ENCODE assay signal across 1 cellular context in the genomic region with DNA sequence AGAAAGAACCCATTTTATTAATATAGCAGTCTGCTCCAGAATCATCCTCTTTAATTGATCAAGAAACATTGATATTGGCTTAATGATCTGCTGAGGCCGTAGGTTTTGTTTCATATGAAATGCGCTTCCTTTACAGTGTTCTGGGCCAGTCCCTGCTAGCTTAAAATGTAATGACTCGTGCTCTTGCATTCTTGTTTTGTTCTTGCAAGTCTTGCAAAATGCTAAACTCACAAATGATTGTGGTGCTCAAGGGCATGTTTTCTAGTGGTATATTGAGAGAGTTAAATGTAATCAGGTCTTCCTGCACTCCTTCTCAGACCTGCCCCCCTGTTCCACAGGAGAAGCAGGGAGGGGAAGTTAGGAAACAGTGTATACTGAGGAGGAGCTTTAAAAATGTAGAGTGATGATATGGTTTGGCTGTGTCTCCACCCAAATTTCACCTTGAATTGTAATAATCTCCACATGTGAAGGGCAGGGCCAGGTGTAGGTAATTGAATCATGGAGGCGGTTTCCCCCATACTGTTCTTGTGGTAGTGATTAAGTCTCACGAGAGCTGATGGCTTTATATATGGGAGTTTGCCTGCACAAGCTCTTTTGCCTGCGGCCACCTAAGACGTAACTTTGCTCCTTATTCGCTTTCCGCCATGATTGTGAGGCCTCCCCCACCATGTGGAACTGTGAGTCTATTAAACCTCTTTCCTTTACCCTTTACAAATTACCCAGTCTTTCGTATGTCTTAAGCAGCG.
TF ChIP-seq lines count a peak whose summit lies in the region.

No MANE protein-coding gene starts in this region.

TF ChIP-seq in GM23338, 12 proteins besides CTCF, POLR2A, EP300 and RAD21 (continued from another document):
- TF ChIP-seq, protein P1, sequence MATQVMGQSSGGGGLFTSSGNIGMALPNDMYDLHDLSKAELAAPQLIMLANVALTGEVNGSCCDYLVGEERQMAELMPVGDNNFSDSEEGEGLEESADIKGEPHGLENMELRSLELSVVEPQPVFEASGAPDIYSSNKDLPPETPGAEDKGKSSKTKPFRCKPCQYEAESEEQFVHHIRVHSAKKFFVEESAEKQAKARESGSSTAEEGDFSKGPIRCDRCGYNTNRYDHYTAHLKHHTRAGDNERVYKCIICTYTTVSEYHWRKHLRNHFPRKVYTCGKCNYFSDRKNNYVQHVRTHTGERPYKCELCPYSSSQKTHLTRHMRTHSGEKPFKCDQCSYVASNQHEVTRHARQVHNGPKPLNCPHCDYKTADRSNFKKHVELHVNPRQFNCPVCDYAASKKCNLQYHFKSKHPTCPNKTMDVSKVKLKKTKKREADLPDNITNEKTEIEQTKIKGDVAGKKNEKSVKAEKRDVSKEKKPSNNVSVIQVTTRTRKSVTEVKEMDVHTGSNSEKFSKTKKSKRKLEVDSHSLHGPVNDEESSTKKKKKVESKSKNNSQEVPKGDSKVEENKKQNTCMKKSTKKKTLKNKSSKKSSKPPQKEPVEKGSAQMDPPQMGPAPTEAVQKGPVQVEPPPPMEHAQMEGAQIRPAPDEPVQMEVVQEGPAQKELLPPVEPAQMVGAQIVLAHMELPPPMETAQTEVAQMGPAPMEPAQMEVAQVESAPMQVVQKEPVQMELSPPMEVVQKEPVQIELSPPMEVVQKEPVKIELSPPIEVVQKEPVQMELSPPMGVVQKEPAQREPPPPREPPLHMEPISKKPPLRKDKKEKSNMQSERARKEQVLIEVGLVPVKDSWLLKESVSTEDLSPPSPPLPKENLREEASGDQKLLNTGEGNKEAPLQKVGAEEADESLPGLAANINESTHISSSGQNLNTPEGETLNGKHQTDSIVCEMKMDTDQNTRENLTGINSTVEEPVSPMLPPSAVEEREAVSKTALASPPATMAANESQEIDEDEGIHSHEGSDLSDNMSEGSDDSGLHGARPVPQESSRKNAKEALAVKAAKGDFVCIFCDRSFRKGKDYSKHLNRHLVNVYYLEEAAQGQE (IDR thresholded peaks at IDR 0.05; ENCODE audit: unreplicated experiment), result no peak
- TF ChIP-seq, protein P2, sequence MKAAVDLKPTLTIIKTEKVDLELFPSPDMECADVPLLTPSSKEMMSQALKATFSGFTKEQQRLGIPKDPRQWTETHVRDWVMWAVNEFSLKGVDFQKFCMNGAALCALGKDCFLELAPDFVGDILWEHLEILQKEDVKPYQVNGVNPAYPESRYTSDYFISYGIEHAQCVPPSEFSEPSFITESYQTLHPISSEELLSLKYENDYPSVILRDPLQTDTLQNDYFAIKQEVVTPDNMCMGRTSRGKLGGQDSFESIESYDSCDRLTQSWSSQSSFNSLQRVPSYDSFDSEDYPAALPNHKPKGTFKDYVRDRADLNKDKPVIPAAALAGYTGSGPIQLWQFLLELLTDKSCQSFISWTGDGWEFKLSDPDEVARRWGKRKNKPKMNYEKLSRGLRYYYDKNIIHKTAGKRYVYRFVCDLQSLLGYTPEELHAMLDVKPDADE (IDR thresholded peaks at IDR 0.05), result no peak
- TF ChIP-seq, protein P3, sequence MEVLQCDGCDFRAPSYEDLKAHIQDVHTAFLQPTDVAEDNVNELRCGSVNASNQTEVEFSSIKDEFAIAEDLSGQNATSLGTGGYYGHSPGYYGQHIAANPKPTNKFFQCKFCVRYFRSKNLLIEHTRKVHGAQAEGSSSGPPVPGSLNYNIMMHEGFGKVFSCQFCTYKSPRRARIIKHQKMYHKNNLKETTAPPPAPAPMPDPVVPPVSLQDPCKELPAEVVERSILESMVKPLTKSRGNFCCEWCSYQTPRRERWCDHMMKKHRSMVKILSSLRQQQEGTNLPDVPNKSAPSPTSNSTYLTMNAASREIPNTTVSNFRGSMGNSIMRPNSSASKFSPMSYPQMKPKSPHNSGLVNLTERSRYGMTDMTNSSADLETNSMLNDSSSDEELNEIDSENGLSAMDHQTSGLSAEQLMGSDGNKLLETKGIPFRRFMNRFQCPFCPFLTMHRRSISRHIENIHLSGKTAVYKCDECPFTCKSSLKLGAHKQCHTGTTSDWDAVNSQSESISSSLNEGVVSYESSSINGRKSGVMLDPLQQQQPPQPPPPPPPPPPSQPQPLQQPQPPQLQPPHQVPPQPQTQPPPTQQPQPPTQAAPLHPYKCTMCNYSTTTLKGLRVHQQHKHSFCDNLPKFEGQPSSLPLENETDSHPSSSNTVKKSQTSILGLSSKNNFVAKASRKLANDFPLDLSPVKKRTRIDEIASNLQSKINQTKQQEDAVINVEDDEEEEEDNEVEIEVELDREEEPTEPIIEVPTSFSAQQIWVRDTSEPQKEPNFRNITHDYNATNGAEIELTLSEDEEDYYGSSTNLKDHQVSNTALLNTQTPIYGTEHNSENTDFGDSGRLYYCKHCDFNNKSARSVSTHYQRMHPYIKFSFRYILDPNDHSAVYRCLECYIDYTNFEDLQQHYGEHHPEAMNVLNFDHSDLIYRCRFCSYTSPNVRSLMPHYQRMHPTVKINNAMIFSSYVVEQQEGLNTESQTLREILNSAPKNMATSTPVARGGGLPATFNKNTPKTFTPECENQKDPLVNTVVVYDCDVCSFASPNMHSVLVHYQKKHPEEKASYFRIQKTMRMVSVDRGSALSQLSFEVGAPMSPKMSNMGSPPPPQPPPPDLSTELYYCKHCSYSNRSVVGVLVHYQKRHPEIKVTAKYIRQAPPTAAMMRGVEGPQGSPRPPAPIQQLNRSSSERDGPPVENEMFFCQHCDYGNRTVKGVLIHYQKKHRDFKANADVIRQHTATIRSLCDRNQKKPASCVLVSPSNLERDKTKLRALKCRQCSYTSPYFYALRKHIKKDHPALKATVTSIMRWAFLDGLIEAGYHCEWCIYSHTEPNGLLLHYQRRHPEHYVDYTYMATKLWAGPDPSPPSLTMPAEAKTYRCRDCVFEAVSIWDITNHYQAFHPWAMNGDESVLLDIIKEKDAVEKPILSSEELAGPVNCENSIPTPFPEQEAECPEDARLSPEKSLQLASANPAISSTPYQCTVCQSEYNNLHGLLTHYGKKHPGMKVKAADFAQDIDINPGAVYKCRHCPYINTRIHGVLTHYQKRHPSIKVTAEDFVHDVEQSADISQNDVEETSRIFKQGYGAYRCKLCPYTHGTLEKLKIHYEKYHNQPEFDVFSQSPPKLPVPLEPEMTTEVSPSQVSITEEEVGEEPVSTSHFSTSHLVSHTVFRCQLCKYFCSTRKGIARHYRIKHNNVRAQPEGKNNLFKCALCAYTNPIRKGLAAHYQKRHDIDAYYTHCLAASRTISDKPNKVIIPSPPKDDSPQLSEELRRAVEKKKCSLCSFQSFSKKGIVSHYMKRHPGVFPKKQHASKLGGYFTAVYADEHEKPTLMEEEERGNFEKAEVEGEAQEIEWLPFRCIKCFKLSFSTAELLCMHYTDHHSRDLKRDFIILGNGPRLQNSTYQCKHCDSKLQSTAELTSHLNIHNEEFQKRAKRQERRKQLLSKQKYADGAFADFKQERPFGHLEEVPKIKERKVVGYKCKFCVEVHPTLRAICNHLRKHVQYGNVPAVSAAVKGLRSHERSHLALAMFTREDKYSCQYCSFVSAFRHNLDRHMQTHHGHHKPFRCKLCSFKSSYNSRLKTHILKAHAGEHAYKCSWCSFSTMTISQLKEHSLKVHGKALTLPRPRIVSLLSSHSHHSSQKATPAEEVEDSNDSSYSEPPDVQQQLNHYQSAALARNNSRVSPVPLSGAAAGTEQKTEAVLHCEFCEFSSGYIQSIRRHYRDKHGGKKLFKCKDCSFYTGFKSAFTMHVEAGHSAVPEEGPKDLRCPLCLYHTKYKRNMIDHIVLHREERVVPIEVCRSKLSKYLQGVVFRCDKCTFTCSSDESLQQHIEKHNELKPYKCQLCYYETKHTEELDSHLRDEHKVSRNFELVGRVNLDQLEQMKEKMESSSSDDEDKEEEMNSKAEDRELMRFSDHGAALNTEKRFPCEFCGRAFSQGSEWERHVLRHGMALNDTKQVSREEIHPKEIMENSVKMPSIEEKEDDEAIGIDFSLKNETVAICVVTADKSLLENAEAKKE (CRISPR knock-in tag; IDR thresholded peaks at IDR 0.05), result no peak
